ENCODE assay signal across 37 cellular contexts in genomic region chr5:147276497-147276896, GRCh38. TPM values are rescaled to one million over a fixed set of nuclear protein-coding genes. Genes with fewer than 3 reads are reported as not detected.
"Had no signal": no experiment of that assay in that cellular context is flagged by ENCODE, and none has a peak within 500 bp of the region (broad histone marks: within the 10 kb centered on the region; RNA-seq: fewer than 3 reads in every experiment).

No MANE protein-coding gene starts in this region.

- H3K27ac ChIP-seq: adrenal gland, ascending aorta, body of pancreas, brain microvascular endothelial cell, breast epithelium, cardiac muscle cell had no signal

- H3K27me3 ChIP-seq: adrenal gland, ascending aorta, body of pancreas, brain microvascular endothelial cell, breast epithelium, cardiac muscle cell had no signal

- ATAC-seq: activated naive CD4-positive, alpha-beta T cell treated with anti-CD3 and anti-CD28 coated beads, Interleukin-2, amount 50 U/mL, for 72 hours; activated naive CD8-positive, alpha-beta T cell treated with anti-CD3 and anti-CD28 coated beads, Interleukin-2, amount 50 U/mL, for 24 hours; activated T-cell treated with anti-CD3 and anti-CD28 coated beads, Interleukin-2, amount 50 U/mL, for 4 hours; activated T-cell treated with anti-CD3 and anti-CD28 coated beads, Interleukin-2, amount 50 U/mL, for 72 hours; activated T-helper 17 cell treated with anti-CD3 and anti-CD28 coated beads, Interleukin-2, amount 50 U/mL, for 72 hours; body of pancreas had no signal

- H3K27ac Mint-ChIP-seq: activated naive CD4-positive, alpha-beta T cell treated with anti-CD3 and anti-CD28 coated beads for 36 hours; activated naive CD4-positive, alpha-beta T cell treated with anti-CD3 and anti-CD28 coated beads, Interleukin-2, amount 10 ng/mL, durations not matched to agents 7 days and 5 days; activated naive CD4-positive, alpha-beta T cell treated with anti-CD3 and anti-CD28 coated beads, Interleukin-2, amount 50 U/mL, for 24 hours; activated naive CD4-positive, alpha-beta T cell treated with anti-CD3 and anti-CD28 coated beads, Interleukin-2, amount 50 U/mL, for 72 hours; activated naive CD8-positive, alpha-beta T cell; activated naive CD8-positive, alpha-beta T cell treated with anti-CD3 and anti-CD28 coated beads, Interleukin-2, amount 10 ng/mL, durations not matched to agents 7 days and 5 days; activated naive CD8-positive, alpha-beta T cell treated with anti-CD3 and anti-CD28 coated beads, Interleukin-2, amount 50 U/mL, for 24 hours; activated T-cell treated with anti-CD3 and anti-CD28 coated beads, Interleukin-2, amount 50 U/mL, for 24 hours; activated T-cell treated with anti-CD3 and anti-CD28 coated beads, Interleukin-2, amount 50 U/mL, for 72 hours; activated T-helper 1 cell treated with anti-CD3 and anti-CD28 coated beads, Interleukin-12 subunit alpha, Interleukin-12 subunit beta, Interleukin-2, Interleukin-4 antibody, amounts not matched to agents 30 ng/mL and 10 ng/mL and 1 ng/mL, durations not matched to agents 14 hours and 24 hours and 36 hours; activated T-helper 17 cell treated with anti-CD3 and anti-CD28 coated beads, Interleukin-2, amount 50 U/mL, for 72 hours; activated T-helper 2 cell treated with anti-CD3 and anti-CD28 coated beads, Interferon-gamma antibody, Interleukin-2, Interleukin-4, amounts not matched to agents 10 μg/mL and 5 μg/mL and 100 μg/mL, durations not matched to agents 14 hours and 24 hours and 36 hours; brain had no signal

- H3K4me1 ChIP-seq: ascending aorta, body of pancreas, breast epithelium had no signal

- H3K4me3 ChIP-seq: adrenal gland, ascending aorta, body of pancreas, breast epithelium, cardiac muscle cell had no signal

- H3K36me3 ChIP-seq: adrenal gland, brain microvascular endothelial cell, breast epithelium, cardiac muscle cell had no signal

- H3K9me3 ChIP-seq: adrenal gland, ascending aorta, body of pancreas, breast epithelium had no signal

- DNase-seq: activated effector memory CD4-positive, alpha-beta T cell treated with anti-CD3 and anti-CD28 coated beads, Interleukin-2, amount 50 U/mL, for 16 hours; activated effector memory CD4-positive, alpha-beta T cell treated with Interleukin-2 at 50 U/mL for 16 hours; activated gamma-delta T cell; activated gamma-delta T cell treated with Interleukin-2 at 50 U/mL for 16 hours; activated naive CD4-positive, alpha-beta T cell; activated naive CD4-positive, alpha-beta T cell treated with anti-CD3 and anti-CD28 coated beads for 36 hours; activated naive CD4-positive, alpha-beta T cell treated with anti-CD3 and anti-CD28 coated beads, Interleukin-2, amount 10 ng/mL, durations not matched to agents 7 days and 5 days; activated naive CD4-positive, alpha-beta T cell treated with Interleukin-2 at 50 U/mL for 16 hours; activated naive CD8-positive, alpha-beta T cell treated with anti-CD3 and anti-CD28 coated beads, Interleukin-2, amount 10 ng/mL, durations not matched to agents 7 days and 5 days; activated naive CD8-positive, alpha-beta T cell treated with anti-CD3 and anti-CD28 coated beads, Interleukin-2, amount 50 U/mL, for 24 hours; activated T-cell treated with anti-CD3 and anti-CD28 coated beads for 4 hours; activated T-cell treated with anti-CD3 and anti-CD28 coated beads, Interleukin-2, amount 50 U/mL, for 1 hour; activated T-cell treated with anti-CD3 and anti-CD28 coated beads, Interleukin-2, amount 50 U/mL, for 24 hours; activated T-cell treated with anti-CD3 and anti-CD28 coated beads, Interleukin-2, amount 50 U/mL, for 4 hours; activated T-cell treated with anti-CD3 and anti-CD28 coated beads, Interleukin-2, amount 50 U/mL, for 48 hours; activated T-cell treated with anti-CD3 and anti-CD28 coated beads, Interleukin-2, amount 50 U/mL, for 72 hours; adrenal gland; amniotic stem cell; amygdala; anterior cingulate cortex; aorta; body of pancreas; brain microvascular endothelial cell; caudate nucleus; central memory CD4-positive, alpha-beta T cell; cerebellar nuclear complex had no signal

- H3K4me3 Mint-ChIP-seq: activated naive CD4-positive, alpha-beta T cell treated with anti-CD3 and anti-CD28 coated beads for 36 hours; activated naive CD4-positive, alpha-beta T cell treated with anti-CD3 and anti-CD28 coated beads, Interleukin-2, amount 10 ng/mL, durations not matched to agents 7 days and 5 days; activated naive CD4-positive, alpha-beta T cell treated with anti-CD3 and anti-CD28 coated beads, Interleukin-2, amount 50 U/mL, for 24 hours; activated naive CD8-positive, alpha-beta T cell; activated naive CD8-positive, alpha-beta T cell treated with anti-CD3 and anti-CD28 coated beads, Interleukin-2, amount 10 ng/mL, durations not matched to agents 7 days and 5 days; activated naive CD8-positive, alpha-beta T cell treated with anti-CD3 and anti-CD28 coated beads, Interleukin-2, amount 50 U/mL, for 24 hours; activated T-cell treated with anti-CD3 and anti-CD28 coated beads, Interleukin-2, amount 50 U/mL, for 24 hours; activated T-cell treated with anti-CD3 and anti-CD28 coated beads, Interleukin-2, amount 50 U/mL, for 4 hours; activated T-cell treated with anti-CD3 and anti-CD28 coated beads, Interleukin-2, amount 50 U/mL, for 72 hours; activated T-helper 1 cell treated with anti-CD3 and anti-CD28 coated beads, Interleukin-12 subunit alpha, Interleukin-12 subunit beta, Interleukin-2, Interleukin-4 antibody, amounts not matched to agents 30 ng/mL and 10 ng/mL and 1 ng/mL, durations not matched to agents 14 hours and 24 hours and 36 hours; activated T-helper 17 cell treated with anti-CD3 and anti-CD28 coated beads, Interleukin-2, amount 50 U/mL, for 72 hours; brain; central memory CD8-positive, alpha-beta T cell had no signal

- H3K36me3 Mint-ChIP-seq: activated naive CD4-positive, alpha-beta T cell treated with anti-CD3 and anti-CD28 coated beads, Interleukin-2, amount 10 ng/mL, durations not matched to agents 7 days and 5 days; activated naive CD4-positive, alpha-beta T cell treated with anti-CD3 and anti-CD28 coated beads, Interleukin-2, amount 50 U/mL, for 24 hours; activated naive CD8-positive, alpha-beta T cell treated with anti-CD3 and anti-CD28 coated beads, Interleukin-2, amount 10 ng/mL, durations not matched to agents 7 days and 5 days had no signal

- H3K4me1 Mint-ChIP-seq: activated naive CD4-positive, alpha-beta T cell treated with anti-CD3 and anti-CD28 coated beads, Interleukin-2, amount 10 ng/mL, durations not matched to agents 7 days and 5 days; activated naive CD4-positive, alpha-beta T cell treated with anti-CD3 and anti-CD28 coated beads, Interleukin-2, amount 50 U/mL, for 24 hours; activated naive CD8-positive, alpha-beta T cell treated with anti-CD3 and anti-CD28 coated beads, Interleukin-2, amount 10 ng/mL, durations not matched to agents 7 days and 5 days; activated naive CD8-positive, alpha-beta T cell treated with anti-CD3 and anti-CD28 coated beads, Interleukin-2, amount 50 U/mL, for 24 hours; activated T-helper 17 cell treated with anti-CD3 and anti-CD28 coated beads, Interleukin-2, amount 50 U/mL, for 72 hours; brain; central memory CD8-positive, alpha-beta T cell had no signal

- H3K27me3 Mint-ChIP-seq: activated naive CD4-positive, alpha-beta T cell treated with anti-CD3 and anti-CD28 coated beads, Interleukin-2, amount 10 ng/mL, durations not matched to agents 7 days and 5 days; activated naive CD8-positive, alpha-beta T cell treated with anti-CD3 and anti-CD28 coated beads, Interleukin-2, amount 10 ng/mL, durations not matched to agents 7 days and 5 days had no signal

- H3K9me3 Mint-ChIP-seq: activated naive CD8-positive, alpha-beta T cell treated with anti-CD3 and anti-CD28 coated beads, Interleukin-2, amount 10 ng/mL, durations not matched to agents 7 days and 5 days; activated T-helper 1 cell treated with anti-CD3 and anti-CD28 coated beads, Interleukin-12 subunit alpha, Interleukin-12 subunit beta, Interleukin-2, Interleukin-4 antibody, amounts not matched to agents 30 ng/mL and 10 ng/mL and 1 ng/mL, durations not matched to agents 14 hours and 24 hours and 36 hours; activated T-helper 2 cell treated with anti-CD3 and anti-CD28 coated beads, Interferon-gamma antibody, Interleukin-2, Interleukin-4, amounts not matched to agents 10 μg/mL and 5 μg/mL and 100 μg/mL, durations not matched to agents 14 hours and 24 hours and 36 hours had no signal

RNA-seq across cellular contexts. Expression of gene STK32A, which starts 41.7 kb away (rescaled TPM):
- total RNA-seq: activated naive CD4-positive, alpha-beta T cell treated with anti-CD3 and anti-CD28 coated beads for 36 hours; activated naive CD4-positive, alpha-beta T cell treated with anti-CD3 and anti-CD28 coated beads, Interleukin-2, amount 50 U/mL, for 72 hours; activated naive CD8-positive, alpha-beta T cell treated with anti-CD3 and anti-CD28 coated beads, Interleukin-2, amount 10 ng/mL, durations not matched to agents 7 days and 5 days; activated T-cell treated with anti-CD3 and anti-CD28 coated beads, Interleukin-2, amount 50 U/mL, for 4 hours; activated T-cell treated with anti-CD3 and anti-CD28 coated beads, Interleukin-2, amount 50 U/mL, for 72 hours; activated T-helper 1 cell treated with anti-CD3 and anti-CD28 coated beads, Interleukin-12 subunit alpha, Interleukin-12 subunit beta, Interleukin-2, Interleukin-4 antibody, amounts not matched to agents 30 ng/mL and 10 ng/mL and 1 ng/mL, durations not matched to agents 14 hours and 24 hours and 36 hours; activated T-helper 17 cell treated with anti-CD3 and anti-CD28 coated beads, Interleukin-2, amount 50 U/mL, for 72 hours; activated T-helper 2 cell treated with anti-CD3 and anti-CD28 coated beads, Interferon-gamma antibody, Interleukin-2, Interleukin-4, amounts not matched to agents 10 μg/mL and 5 μg/mL and 100 μg/mL, durations not matched to agents 14 hours and 24 hours and 36 hours had no signal
